Comparison of ENCODE assay signal across 25 cellular contexts in the genomic region with DNA sequence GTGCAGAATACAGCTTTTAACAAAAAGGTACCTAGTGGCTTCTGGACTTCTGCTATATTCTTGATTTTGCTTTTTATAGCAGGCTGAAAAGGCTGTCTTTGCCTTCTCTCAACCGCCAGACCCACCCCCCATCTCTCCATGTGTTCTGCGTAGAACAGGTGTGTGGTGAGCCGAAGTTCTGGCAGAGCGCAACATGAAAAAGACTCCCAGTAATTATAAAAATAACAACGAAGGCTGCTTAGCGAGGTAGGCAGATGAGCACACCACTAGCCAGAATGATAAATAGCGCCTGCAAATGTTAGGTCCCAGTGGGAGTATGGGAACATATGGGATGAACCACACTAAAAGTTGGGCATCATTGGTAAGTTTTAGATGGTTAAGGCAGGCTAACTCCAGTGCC. TPM values are rescaled to one million over a fixed set of nuclear protein-coding genes. Genes with fewer than 3 reads are reported as not detected.
"Had no signal": no experiment of that assay in that cellular context is flagged by ENCODE, and none has a peak within 500 bp of the region (broad histone marks: within the 10 kb centered on the region; RNA-seq: fewer than 3 reads in every experiment).

No MANE protein-coding gene starts in this region.

- ATAC-seq: activated T-cell treated with anti-CD3 and anti-CD28 coated beads, Interleukin-2, amount 50 U/mL, for 72 hours; body of pancreas had no signal

- DNase-seq: activated CD4-positive, alpha-beta memory T cell treated with anti-CD3 and anti-CD28 coated beads, Interleukin-2, amount 10 ng/mL, durations not matched to agents 7 days and 5 days; activated CD4-positive, alpha-beta T cell treated with anti-CD3 and anti-CD28 coated beads, Interleukin-2, amount 10 ng/mL, durations not matched to agents 7 days and 5 days; activated CD4-positive, CD25-positive, alpha-beta regulatory T cell; activated T-cell treated with anti-CD3 and anti-CD28 coated beads, Interleukin-2, amount 50 U/mL, for 72 hours; body of pancreas; central memory CD4-positive, alpha-beta T cell; KG1; MG63; MV-4-11; NCI-H1092 treated with DMSO at 0.1 percent for 48 hours; NCI-H1417 treated with DMSO at 0.1 percent for 48 hours; NCI-H2029 treated with DMSO at 0.1 percent for 48 hours; NCI-H446 treated with DMSO at 0.1 percent for 48 hours; NCI-H524 treated with DMSO at 0.1 percent for 48 hours; SIG-M5; T-helper 1 cell had no signal

- H3K9me3 ChIP-seq: ascending aorta, body of pancreas, MG63 had no signal

- H3K4me1 ChIP-seq: ascending aorta, body of pancreas had no signal

- H3K4me3 ChIP-seq: ascending aorta, body of pancreas, MG63, SK-N-MC had no signal

- H3K36me3 ChIP-seq: ascending aorta, MG63 had no signal

- H3K27ac ChIP-seq: ascending aorta, body of pancreas, SK-N-MC, VCaP had no signal

- H3K27me3 ChIP-seq: ascending aorta, body of pancreas had no signal

RNA-seq across cellular contexts. Expression of gene RBFOX1, which starts 14.0 kb away (rescaled TPM):
- total RNA-seq: activated CD4-positive, alpha-beta memory T cell treated with anti-CD3 and anti-CD28 coated beads, Interleukin-2, amount 10 ng/mL, durations not matched to agents 7 days and 5 days; activated CD4-positive, alpha-beta T cell treated with anti-CD3 and anti-CD28 coated beads, Interleukin-2, amount 10 ng/mL, durations not matched to agents 7 days and 5 days; activated CD8-positive, alpha-beta memory T cell treated with anti-CD3 and anti-CD28 coated beads for 36 hours; activated T-cell treated with anti-CD3 and anti-CD28 coated beads, Interleukin-2, amount 50 U/mL, for 72 hours; activated T-helper 2 cell treated with anti-CD3 and anti-CD28 coated beads, Interferon-gamma antibody, Interleukin-2, Interleukin-4, amounts not matched to agents 10 μg/mL and 5 μg/mL and 100 μg/mL, durations not matched to agents 14 hours and 24 hours and 36 hours; ascending aorta; body of pancreas; bronchial epithelial cell; OCI-LY7; T-helper 2 cell treated with Interferon-gamma antibody and Interleukin-4, amounts not matched to agents 100 ng/mL and 5 ng/mL, for 36 hours had no signal
- polyA plus RNA-seq: IgD-negative memory B cell had no signal
